ENCODE assay signal across 9 cellular contexts in the genomic region with DNA sequence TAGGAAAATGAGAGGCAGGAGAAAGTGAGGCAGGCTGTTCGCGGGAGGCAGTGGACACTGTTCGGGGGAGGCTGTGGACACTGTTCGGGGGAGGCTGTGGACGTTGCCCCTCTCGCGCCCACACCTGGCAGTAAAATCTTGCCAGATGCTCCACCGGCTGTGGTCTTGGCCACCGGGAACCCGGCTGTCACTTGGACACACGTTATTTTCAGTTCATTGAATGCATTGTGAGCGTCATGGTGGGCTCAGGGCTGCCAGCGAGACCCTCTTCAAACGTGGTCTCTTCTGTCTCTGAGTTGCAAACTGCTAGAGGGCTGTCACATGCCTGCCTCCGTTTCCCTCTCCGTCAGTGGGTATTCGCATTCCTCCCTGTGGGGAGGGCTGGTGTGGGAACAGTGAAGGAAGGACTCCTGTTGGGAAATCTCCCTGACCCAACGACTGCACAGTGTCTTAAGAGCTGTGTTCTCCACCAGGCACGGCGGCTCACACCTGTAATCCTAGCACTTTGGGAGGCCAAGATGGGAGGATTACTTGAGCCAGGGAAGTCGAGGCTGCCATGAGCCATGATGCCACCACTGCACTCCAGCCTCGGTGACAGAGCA. TPM values are rescaled to one million over a fixed set of nuclear protein-coding genes. Genes with fewer than 3 reads are reported as not detected.
DNase-seq lines count a peak whose midpoint lies in the region; ATAC-seq, FAIRE-seq and TF ChIP-seq lines count a peak whose summit lies in the region.
"Had no signal": no experiment of that assay in that cellular context is flagged by ENCODE, and none has a peak within 500 bp of the region (broad histone marks: within the 10 kb centered on the region; RNA-seq: fewer than 3 reads in every experiment).

No MANE protein-coding gene starts in this region.

- H3K27me3 ChIP-seq in right atrium auricular region (no peaks in the 10 kb centered on the region), bronchial epithelial cell (ENCODE audit: control insufficient read depth, insufficient read depth, low read length) (peaks cover 2% of the 10 kb centered on the region), muscle layer of duodenum (ENCODE audit: low read depth, low read length) (no peaks in the 10 kb centered on the region), vagina (no peaks in the 10 kb centered on the region)

- H3K4me3 ChIP-seq in right atrium auricular region (peak overlapping the region; percentile 52 to 68), bronchial epithelial cell (ENCODE audit: low read depth, low read length) (peak overlapping the region; percentile 62), muscle layer of duodenum (ENCODE audit: low read depth in 1 of 2, low read length in 2 of 2) (peak overlapping the region; percentile 52 to 64), vagina (peak overlapping the region; percentile 69 to 74)

- H3K4me1 ChIP-seq in right atrium auricular region (peaks cover 0 to 31% of the 10 kb centered on the region in 2 donors), muscle layer of duodenum (ENCODE audit: control insufficient read depth in 1 of 2, insufficient read depth in 2 of 2, low read length in 2 of 2) (peaks cover 0 to 17% of the 10 kb centered on the region in 2 donors), vagina (peaks cover 59% of the 10 kb centered on the region)

- DNase-seq in right atrium auricular region (ENCODE audit: low spot score), result no peak
- no peak for DNase-seq in cardiac septum (ENCODE audit: low spot score)
- DNase-seq in bronchial epithelial cell (ENCODE audit: low read depth), result no peak
- DNase-seq in vagina (ENCODE audit: extremely low spot score in 2 of 2), result no peak
- DNase-seq in NCI-H2029 treated with DMSO at 0.1 percent for 48 hours (lab: John Stamatoyannopoulos, UW), result no peak
- DNase-seq in HPDE6-E6E7 (ENCODE audit: extremely low spot score), result no peak

- ATAC-seq in HG03196 (IDR thresholded peaks at IDR 0.05; ENCODE audit: unreplicated experiment), result no peak

- FAIRE-seq in bronchial epithelial cell (lab: Jason Lieb, UNC), result no peak

- no peak for TF ChIP-seq CTCF in right atrium auricular region (IDR thresholded peaks at IDR 0.05)
- no peak for TF ChIP-seq CTCF in bronchial epithelial cell (IDR thresholded peaks at IDR 0.05; ENCODE audit: insufficient read depth, low read length, severe bottlenecking)
- no peak for TF ChIP-seq CTCF in vagina (IDR thresholded peaks at IDR 0.05)

- H3K36me3 ChIP-seq in right atrium auricular region (no peaks in the 10 kb centered on the region), bronchial epithelial cell (ENCODE audit: control insufficient read depth, insufficient read depth, low read length) (peaks cover 1% of the 10 kb centered on the region), muscle layer of duodenum (ENCODE audit: control insufficient read depth in 1 of 2, insufficient read depth in 2 of 2, low read length in 2 of 2) (no peaks in the 10 kb centered on the region), vagina (no peaks in the 10 kb centered on the region)

- H3K9me3 ChIP-seq in right atrium auricular region (no peaks in the 10 kb centered on the region), muscle layer of duodenum (ENCODE audit: control insufficient read depth in 1 of 2, low read length in 2 of 2) (no peaks in the 10 kb centered on the region), vagina (no peaks in the 10 kb centered on the region)

- intact Hi-C loops in cardiac septum (cut with DNase I) (no loop called here), vagina (cut with DNase I) (no loop called here)

- no peak for TF ChIP-seq POLR2A in vagina (IDR thresholded peaks at IDR 0.05)

- H3K27ac ChIP-seq in right atrium auricular region (no peak overlapping the region), muscle layer of duodenum (ENCODE audit: low read length) (no peak overlapping the region), vagina (peak overlapping the region; percentile 80)

RNA-seq across cellular contexts. Expression of gene PRR5, which starts 1.4 kb away (rescaled TPM):
- total RNA-seq in right atrium auricular region, result 10 to 100 TPM; 10.5 to 12.1 TPM
- total RNA-seq in cardiac septum, result 3.2 TPM
- 6.3 and 14.0 TPM in 2 replicates for total RNA-seq in bronchial epithelial cell
- total RNA-seq in vagina, result 36.8 TPM

RNA-seq across cellular contexts. Expression of gene ARHGAP8, which starts 49.0 kb away (rescaled TPM):
- total RNA-seq in right atrium auricular region (under 1 TPM in 1 of 2 donors, not detected in 1; 0.24 TPM), cardiac septum (0.19 TPM), bronchial epithelial cell (15.0 and 18.2 TPM in 2 replicates), vagina (9.3 TPM)
- total RNA-seq: H4 had no signal
